8 cellular contexts compared by ENCODE assay signal in the genomic region with DNA sequence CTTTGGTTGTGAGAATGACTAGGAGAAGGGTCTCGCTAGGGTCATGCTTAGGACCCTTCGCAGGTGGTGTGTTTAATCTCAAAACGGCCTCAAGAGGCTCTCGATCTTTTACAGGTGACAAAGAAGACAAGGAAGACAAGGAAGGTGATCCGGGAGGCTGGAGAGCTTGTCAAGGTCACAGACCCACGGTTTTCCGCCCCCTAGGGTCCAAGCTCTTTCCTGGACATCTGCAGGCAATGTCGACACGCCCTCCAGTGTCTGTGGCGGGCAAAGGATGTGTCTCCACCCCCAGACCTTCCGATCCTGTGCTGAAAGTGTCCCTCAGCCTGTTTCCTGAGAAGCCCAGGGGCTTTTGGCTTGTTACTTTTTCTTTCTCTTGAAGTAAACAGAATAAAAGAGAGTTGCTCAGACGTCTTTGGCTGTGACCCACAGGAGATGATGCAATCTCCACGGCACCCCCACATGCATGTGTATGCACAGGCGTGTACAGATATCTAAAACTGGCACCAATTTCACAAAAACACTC.
DNase-seq lines count a peak whose midpoint lies in the region; ATAC-seq and TF ChIP-seq lines count a peak whose summit lies in the region.

No MANE protein-coding gene starts in this region.

- peak overlapping the region; percentile 47 for H3K4me3 ChIP-seq in WI38 (ENCODE audit: low read depth, low read length)

- ATAC-seq in HG02610 (IDR thresholded peaks at IDR 0.05; ENCODE audit: unreplicated experiment) = peak; percentile 54

- DNase-seq in NCI-H1417 (lab: John Stamatoyannopoulos, UW) (peak; percentile 38 to 90 (median 70)), kidney tubule cell (ENCODE audit: low spot score) (peak; percentile 57), T1000 (lab: John Stamatoyannopoulos, UW) (no peak)
- DNase-seq in central memory CD4-positive, alpha-beta T cell = peak; percentile 86
- DNase-seq in stimulated activated CD4-positive, alpha-beta T cell treated with anti-CD3 and anti-CD28 coated beads, Interleukin-1b, Interleukin-23, amount 100 ng/mL, for 24 hours (ENCODE audit: low read depth in 4 of 4, low spot score in 1 of 4) = peak in 3 of 4 experiments; percentile 40 to 79 (median 54)

- TF ChIP-seq CTCF in GM12873 (IDR thresholded peaks at IDR 0.05; ENCODE audit: insufficient read depth, low read depth, low read length, missing control alignments) (peak; percentile 83), WI38 (IDR thresholded peaks at IDR 0.05; ENCODE audit: low read depth, low read length) (peak; percentile 69)
